Comparison of ENCODE assay signal across 1 cellular context in the genomic region with DNA sequence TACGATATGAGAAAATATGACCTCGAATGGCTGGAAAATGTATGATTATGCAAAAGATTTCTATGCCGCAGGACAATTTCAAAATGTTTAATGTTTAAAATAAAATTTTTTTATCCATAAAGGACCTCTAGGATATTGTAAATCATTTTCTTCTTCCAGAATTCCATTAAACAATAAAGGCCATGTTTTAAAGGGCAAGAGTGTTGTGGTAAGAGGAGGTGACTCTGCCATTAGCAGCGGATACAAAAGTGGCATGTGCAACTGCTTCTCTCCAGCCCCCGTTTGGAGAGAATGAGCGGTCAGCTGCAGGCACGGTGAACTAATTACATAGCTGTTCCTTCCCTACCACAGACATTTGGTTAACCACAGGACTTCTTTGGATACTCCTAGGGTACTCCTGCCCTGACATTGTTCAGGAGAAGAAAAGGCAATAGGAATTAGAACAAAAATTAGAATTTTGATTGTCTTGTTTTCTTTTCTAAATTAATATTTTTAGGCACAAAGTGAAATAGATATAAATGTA.
TF ChIP-seq lines count a peak whose summit lies in the region.

No MANE protein-coding gene starts in this region.

TF ChIP-seq in GM12878, 131 proteins besides CTCF, POLR2A, EP300 and RAD21 (continued from another document):
- TF ChIP-seq, protein P1, sequence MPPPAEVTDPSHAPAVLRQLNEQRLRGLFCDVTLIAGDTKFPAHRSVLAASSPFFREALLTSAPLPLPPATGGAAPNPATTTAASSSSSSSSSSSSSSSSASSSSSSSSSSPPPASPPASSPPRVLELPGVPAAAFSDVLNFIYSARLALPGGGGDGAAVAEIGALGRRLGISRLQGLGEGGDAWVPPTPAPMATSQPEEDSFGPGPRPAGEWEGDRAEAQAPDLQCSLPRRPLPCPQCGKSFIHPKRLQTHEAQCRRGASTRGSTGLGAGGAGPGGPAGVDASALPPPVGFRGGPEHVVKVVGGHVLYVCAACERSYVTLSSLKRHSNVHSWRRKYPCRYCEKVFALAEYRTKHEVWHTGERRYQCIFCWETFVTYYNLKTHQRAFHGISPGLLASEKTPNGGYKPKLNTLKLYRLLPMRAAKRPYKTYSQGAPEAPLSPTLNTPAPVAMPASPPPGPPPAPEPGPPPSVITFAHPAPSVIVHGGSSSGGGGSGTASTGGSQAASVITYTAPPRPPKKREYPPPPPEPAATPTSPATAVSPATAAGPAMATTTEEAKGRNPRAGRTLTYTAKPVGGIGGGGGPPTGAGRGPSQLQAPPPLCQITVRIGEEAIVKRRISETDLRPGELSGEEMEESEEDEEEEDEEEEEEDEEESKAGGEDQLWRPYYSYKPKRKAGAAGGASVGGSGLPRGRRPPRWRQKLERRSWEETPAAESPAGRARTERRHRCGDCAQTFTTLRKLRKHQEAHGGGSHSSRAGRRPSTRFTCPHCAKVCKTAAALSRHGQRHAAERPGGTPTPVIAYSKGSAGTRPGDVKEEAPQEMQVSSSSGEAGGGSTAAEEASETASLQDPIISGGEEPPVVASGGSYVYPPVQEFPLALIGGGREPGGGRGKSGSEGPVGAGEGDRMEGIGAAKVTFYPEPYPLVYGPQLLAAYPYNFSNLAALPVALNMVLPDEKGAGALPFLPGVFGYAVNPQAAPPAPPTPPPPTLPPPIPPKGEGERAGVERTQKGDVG (CRISPR knock-in tag; IDR thresholded peaks at IDR 0.05), result no peak
- TF ChIP-seq ETV6 (conservative IDR thresholded peaks at IDR 0.05 in 1 of 2, IDR thresholded peaks at IDR 0.05 in 1 of 2; ENCODE audit: borderline replicate concordance in 1 of 2, low read depth in 1 of 2), result no peak
- TF ChIP-seq WRNIP1 (IDR thresholded peaks at IDR 0.05; ENCODE audit: borderline replicate concordance, low read depth, low read length), result no peak
- TF ChIP-seq SPI1 (IDR thresholded peaks at IDR 0.05; ENCODE audit: borderline replicate concordance, insufficient read depth, low read depth, low read length), result no peak
- TF ChIP-seq, protein P2, sequence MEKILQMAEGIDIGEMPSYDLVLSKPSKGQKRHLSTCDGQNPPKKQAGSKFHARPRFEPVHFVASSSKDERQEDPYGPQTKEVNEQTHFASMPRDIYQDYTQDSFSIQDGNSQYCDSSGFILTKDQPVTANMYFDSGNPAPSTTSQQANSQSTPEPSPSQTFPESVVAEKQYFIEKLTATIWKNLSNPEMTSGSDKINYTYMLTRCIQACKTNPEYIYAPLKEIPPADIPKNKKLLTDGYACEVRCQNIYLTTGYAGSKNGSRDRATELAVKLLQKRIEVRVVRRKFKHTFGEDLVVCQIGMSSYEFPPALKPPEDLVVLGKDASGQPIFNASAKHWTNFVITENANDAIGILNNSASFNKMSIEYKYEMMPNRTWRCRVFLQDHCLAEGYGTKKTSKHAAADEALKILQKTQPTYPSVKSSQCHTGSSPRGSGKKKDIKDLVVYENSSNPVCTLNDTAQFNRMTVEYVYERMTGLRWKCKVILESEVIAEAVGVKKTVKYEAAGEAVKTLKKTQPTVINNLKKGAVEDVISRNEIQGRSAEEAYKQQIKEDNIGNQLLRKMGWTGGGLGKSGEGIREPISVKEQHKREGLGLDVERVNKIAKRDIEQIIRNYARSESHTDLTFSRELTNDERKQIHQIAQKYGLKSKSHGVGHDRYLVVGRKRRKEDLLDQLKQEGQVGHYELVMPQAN (conservative IDR thresholded peaks at IDR 0.05), result no peak
- TF ChIP-seq NR2F1 (conservative IDR thresholded peaks at IDR 0.05), result no peak
- no peak for TF ChIP-seq IKZF2 (IDR thresholded peaks at IDR 0.05)
- no peak for TF ChIP-seq ZSCAN29 (IDR thresholded peaks at IDR 0.05)
- TF ChIP-seq, protein P3, sequence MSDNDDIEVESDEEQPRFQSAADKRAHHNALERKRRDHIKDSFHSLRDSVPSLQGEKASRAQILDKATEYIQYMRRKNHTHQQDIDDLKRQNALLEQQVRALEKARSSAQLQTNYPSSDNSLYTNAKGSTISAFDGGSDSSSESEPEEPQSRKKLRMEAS (IDR thresholded peaks at IDR 0.05; ENCODE audit: low read depth, low read length), result no peak
